17 cellular contexts compared by ENCODE assay signal in the genomic region with DNA sequence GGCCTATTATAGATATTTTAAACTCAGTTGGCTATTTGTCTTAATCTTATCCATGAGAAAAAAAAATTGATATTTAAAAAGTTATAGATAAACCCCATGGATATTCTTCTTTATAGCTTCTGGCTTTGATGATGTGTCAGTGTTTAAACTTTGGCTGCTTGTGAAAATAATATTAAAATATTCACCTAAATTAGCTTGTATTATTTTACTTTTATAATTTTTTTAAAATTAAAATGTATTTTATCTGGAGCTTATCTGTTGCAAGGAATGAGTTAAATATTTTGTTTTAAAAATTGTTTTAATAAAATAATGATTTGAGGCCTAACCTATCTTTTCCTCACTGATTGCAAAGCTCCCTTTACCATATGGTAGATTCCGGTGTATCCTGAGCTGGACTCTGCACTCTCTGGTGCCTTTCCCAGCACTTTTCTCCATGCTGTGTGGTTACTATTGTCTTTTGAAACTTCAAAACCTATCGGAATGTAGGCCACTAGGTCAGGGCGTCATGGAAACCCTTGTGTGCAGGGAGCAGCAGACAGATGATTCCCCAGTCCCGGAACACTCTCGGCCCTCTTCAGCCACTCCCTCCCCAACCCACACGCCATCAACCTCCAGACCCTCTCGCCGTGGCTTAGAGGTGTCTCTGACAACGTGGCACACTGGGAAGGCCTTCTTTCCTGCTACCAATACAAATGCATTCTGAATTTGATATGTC.
"Had no signal": no experiment of that assay in that cellular context is flagged by ENCODE, and none has a peak within 500 bp of the region (broad histone marks: within the 10 kb centered on the region; RNA-seq: fewer than 3 reads in every experiment).

No MANE protein-coding gene starts in this region.

- H3K9me3 Mint-ChIP-seq: activated T-helper 17 cell treated with anti-CD3 and anti-CD28 coated beads, Interleukin-2, amount 50 U/mL, for 72 hours; endodermal cell; memory B cell; naive thymus-derived CD8-positive, alpha-beta T cell; T-helper 2 cell treated with Interferon-gamma antibody and Interleukin-4, amounts not matched to agents 5 μg/mL and 100 μg/mL, for 36 hours had no signal

- H3K36me3 Mint-ChIP-seq: memory B cell; naive thymus-derived CD8-positive, alpha-beta T cell; type B pancreatic cell had no signal

- ATAC-seq: activated CD4-positive, CD25-positive, alpha-beta regulatory T cell treated with anti-CD3 and anti-CD28 coated beads, Interleukin-2, amount 50 U/mL, for 24 hours; activated T-helper 17 cell treated with anti-CD3 and anti-CD28 coated beads, Interleukin-2, amount 50 U/mL, for 72 hours; left lung; mucosa of descending colon; naive thymus-derived CD8-positive, alpha-beta T cell; right cardiac atrium; stimulated activated naive CD8-positive, alpha-beta T cell treated with anti-CD3 and anti-CD28 coated beads, Interleukin-15, Interleukin-2, amounts not matched to agents 100 U/mL and 50 U/mL, for 24 hours had no signal

- H3K4me3 Mint-ChIP-seq: activated T-helper 17 cell treated with anti-CD3 and anti-CD28 coated beads, Interleukin-2, amount 50 U/mL, for 72 hours; endodermal cell; memory B cell; naive thymus-derived CD8-positive, alpha-beta T cell; T-helper 2 cell treated with Interferon-gamma antibody and Interleukin-4, amounts not matched to agents 5 μg/mL and 100 μg/mL, for 36 hours; type B pancreatic cell had no signal

- DNase-seq: activated naive CD4-positive, alpha-beta T cell treated with Interleukin-2 at 50 U/mL for 16 hours; activated T-cell treated with anti-CD3 and anti-CD28 coated beads for 4 hours; endodermal cell; erythroblast; islet precursor cell; left lung; mucosa of descending colon; naive thymus-derived CD8-positive, alpha-beta T cell; occipital lobe; right cardiac atrium; stimulated activated naive CD8-positive, alpha-beta T cell treated with anti-CD3 and anti-CD28 coated beads, Interleukin-15, Interleukin-2, amounts not matched to agents 100 U/mL and 50 U/mL, for 24 hours had no signal

- H3K27me3 Mint-ChIP-seq: activated T-helper 17 cell treated with anti-CD3 and anti-CD28 coated beads, Interleukin-2, amount 50 U/mL, for 72 hours; memory B cell; progenitor cell of endocrine pancreas; type B pancreatic cell had no signal

- H3K27ac Mint-ChIP-seq: activated T-helper 17 cell treated with anti-CD3 and anti-CD28 coated beads, Interleukin-2, amount 50 U/mL, for 72 hours; endodermal cell; memory B cell; progenitor cell of endocrine pancreas; T-helper 2 cell treated with Interferon-gamma antibody and Interleukin-4, amounts not matched to agents 5 μg/mL and 100 μg/mL, for 36 hours; type B pancreatic cell had no signal

- H3K4me1 Mint-ChIP-seq: activated T-helper 17 cell treated with anti-CD3 and anti-CD28 coated beads, Interleukin-2, amount 50 U/mL, for 72 hours; memory B cell had no signal
